Comparison of ENCODE assay signal across 7 cellular contexts in the genomic region with DNA sequence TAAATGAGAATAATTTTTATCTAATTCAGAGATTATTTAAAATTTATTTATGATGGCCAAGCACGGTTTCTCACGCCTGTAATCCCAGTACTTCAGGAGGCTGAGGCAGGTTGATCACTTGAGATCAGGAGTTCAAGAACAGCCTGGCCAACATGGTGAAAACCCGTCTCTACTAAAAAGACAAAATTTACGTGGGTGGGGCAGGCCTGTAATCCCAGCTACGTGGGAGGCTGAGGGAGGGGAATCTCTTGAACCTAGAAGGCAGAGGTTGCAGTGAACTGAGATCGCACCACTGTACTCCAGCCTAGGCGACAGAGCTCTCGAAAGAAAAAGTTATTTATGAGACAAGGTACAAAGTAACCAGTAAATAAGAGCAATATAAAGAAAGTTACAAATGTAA.
"Had no signal": no experiment of that assay in that cellular context is flagged by ENCODE, and none has a peak within 500 bp of the region (broad histone marks: within the 10 kb centered on the region; RNA-seq: fewer than 3 reads in every experiment).

No MANE protein-coding gene starts in this region.

- H3K4me3 ChIP-seq: GM12878 had no signal

- DNase-seq: GDM1, GF-D8 had no signal

- FAIRE-seq: GM12878, GM12891, GM12892, GM18507, GM19239 had no signal

- ATAC-seq: GM12878 had no signal
